8 cellular contexts compared by ENCODE assay signal in the genomic region with DNA sequence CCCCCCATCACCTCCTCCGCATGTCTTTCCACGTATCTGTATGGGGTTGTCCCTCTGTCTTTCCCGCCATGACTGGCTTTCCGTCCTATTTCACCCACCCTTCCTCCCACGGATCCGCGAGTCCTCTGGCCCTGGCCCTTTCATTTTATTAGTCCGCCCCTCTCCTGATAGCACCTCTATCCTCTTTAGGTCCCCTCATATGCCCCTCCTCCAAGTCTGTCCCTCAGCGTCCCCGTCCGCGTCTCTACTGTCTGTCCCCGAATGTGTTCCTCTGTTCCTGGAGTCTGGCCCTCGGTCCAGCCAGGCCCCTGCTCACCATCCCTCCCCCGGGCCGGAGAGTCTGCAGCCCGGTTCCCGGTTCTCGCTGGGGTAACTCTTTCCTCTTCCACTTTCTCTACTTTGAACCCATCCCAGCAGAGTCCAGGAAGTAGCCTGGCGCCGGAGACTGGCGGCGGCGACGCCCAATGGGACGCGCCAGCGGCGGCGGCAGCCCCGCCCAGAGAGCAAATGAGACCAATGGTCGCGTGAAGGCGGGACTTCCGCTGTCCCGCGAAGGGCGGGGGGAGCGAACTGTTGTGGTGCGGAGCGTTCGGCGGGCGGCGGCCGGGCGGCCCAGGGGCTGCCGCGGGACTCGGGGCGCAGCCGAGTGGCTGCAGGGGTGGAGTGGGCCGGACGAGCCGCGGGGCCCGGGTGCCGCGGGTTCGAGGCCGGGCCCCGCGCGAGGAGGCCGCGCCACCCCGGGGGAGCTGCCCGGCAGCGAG. TPM values are rescaled to one million over a fixed set of nuclear protein-coding genes. Genes with fewer than 3 reads are reported as not detected.
DNase-seq lines count a peak whose midpoint lies in the region; ATAC-seq and TF ChIP-seq lines count a peak whose summit lies in the region.

TSS of gene SAP30L (plus strand) at position 576 of the 761 bp plus-strand sequence. CDS start 608 bp downstream, outside the sequence.

- peaks cover 0 to 30% of the 10 kb centered on the region in 2 donors for H3K36me3 ChIP-seq in left lung

- DNase-seq in CD14-positive monocyte (ENCODE audit: low spot score) = peak; percentile 94
- peak; percentile 84 for DNase-seq in NCI-H748 treated with DMSO at 0.1 percent for 48 hours (lab: John Stamatoyannopoulos, UW)
- DNase-seq in activated CD4-positive, alpha-beta T cell treated with anti-CD3 and anti-CD28 coated beads, Interleukin-2, amount 50 U/mL, for 24 hours (ENCODE audit: low read depth in 1 of 2, low spot score in 1 of 2) = peak; percentile 87 to 89
- peak; percentile 92 for DNase-seq in dedifferentiated amniotic fluid mesenchymal stem cell (ENCODE audit: extremely low spot score)
- DNase-seq in left lung = peak; percentile 95 to 96
- DNase-seq in stimulated activated CD4-positive, alpha-beta T cell treated with anti-CD3 and anti-CD28 coated beads, Interleukin-2, amount 100 ng/mL, for 4 hours (ENCODE audit: low read depth) = peak; percentile 92

- intact Hi-C loops in CD14-positive monocyte (cut with micrococcal nuclease) = loop anchor here in 1 of 2 donors (5.0 to 10.0 kb wide), 3 partner anchors 251 to 412 kb away; partner anchors contain the start of genes CNOT8 and GALNT10
- intact Hi-C loops in left lung (cut with DNase I) = no loop called here

- peak within 1 kb of the TSS; percentile 98 for H3K4me3 Mint-ChIP-seq in CD14-positive monocyte

- H3K4me3 ChIP-seq in left lung = peak within 1 kb of the TSS; percentile 91 to 99

- peak within 1 kb of the TSS; percentile 80 to 90 for H3K27ac ChIP-seq in left lung

- peaks cover 0 to 5% (median 0%) of the 10 kb centered on the region in 3 donors for H3K27me3 Mint-ChIP-seq in CD14-positive monocyte (ENCODE audit: low read depth in 3 of 3)

- no peaks in the 10 kb centered on the region for H3K9me3 ChIP-seq in left lung

- TF ChIP-seq CTCF in CD14-positive monocyte (IDR thresholded peaks at IDR 0.05) = no peak
- TF ChIP-seq CTCF in left lung (IDR thresholded peaks at IDR 0.05) = no peak

- ATAC-seq in GM19372 (IDR thresholded peaks at IDR 0.05; ENCODE audit: low read depth, unreplicated experiment) (peak; percentile 89), HG03521 (IDR thresholded peaks at IDR 0.05; ENCODE audit: unreplicated experiment) (peak; percentile 96), left lung (peak; percentile 98)

- H3K4me1 Mint-ChIP-seq in CD14-positive monocyte = peaks cover 38% of the 10 kb centered on the region

- H3K27me3 ChIP-seq in left lung = no peaks in the 10 kb centered on the region

- no peaks in the 10 kb centered on the region for H3K9me3 Mint-ChIP-seq in CD14-positive monocyte

- peaks cover 30 to 31% of the 10 kb centered on the region in 2 donors for H3K36me3 Mint-ChIP-seq in CD14-positive monocyte

- H3K4me1 ChIP-seq in left lung = peaks cover 9 to 55% of the 10 kb centered on the region in 2 donors

- H3K27ac Mint-ChIP-seq in CD14-positive monocyte = peak within 1 kb of the TSS; percentile 87 to 96 (median 93)

RNA-seq across cellular contexts. Expression of gene SAP30L, which starts in this region (rescaled TPM):
- polyA plus RNA-seq in CD14-positive monocyte = 10 to 100 TPM; 21.1 to 36.1 TPM
- 10 to 100 TPM; 31.1 to 34.8 TPM for total RNA-seq in left lung

Comparison
In these comparisons a context has a peak if more than half of its experiments do, and no peak if none do; other contexts are left out.
1. Peak in every context shown above with its lines: DNase-seq, ATAC-seq, H3K4me3 ChIP-seq and H3K27ac ChIP-seq.